Comparison of ENCODE assay signal across 2 cellular contexts in the genomic region with DNA sequence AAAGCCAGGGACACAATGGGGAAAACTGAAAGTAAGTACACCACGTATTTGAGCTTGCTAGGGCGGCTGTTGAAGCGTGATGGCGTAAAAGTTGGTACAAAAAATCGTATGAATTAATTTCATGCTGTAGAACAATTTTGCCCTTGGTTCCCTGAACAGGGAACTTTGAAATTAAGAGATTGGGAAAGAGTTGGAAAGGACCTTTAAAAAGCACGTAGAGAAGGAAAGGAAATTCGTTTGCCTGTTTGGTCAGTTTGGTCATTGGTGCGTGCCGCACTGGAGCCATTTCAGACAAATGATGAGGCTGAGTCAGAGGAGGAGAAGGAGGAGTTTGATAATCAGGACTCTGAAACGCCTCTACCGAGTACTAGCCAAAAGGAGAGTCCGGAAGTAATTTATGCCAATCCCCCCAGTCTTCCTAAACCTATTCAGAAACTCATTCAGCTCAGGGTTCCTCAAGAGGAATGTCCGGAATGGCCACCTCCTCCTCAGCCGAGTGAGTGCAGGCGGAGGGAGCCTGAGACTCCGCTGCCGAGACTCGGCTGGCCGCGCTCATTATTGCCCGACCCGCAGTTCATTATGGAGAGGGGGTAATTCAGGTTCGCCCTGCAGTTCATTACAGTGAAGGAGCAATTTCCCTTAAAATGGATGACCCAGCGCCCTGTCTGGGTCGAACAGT.
TF ChIP-seq lines count a peak whose summit lies in the region.

No MANE protein-coding gene starts in this region.

TF ChIP-seq in HCT116, 20 proteins besides CTCF, POLR2A, EP300 and RAD21:
- peak; percentile 64 for TF ChIP-seq POLR2AphosphoS5 (IDR thresholded peaks at IDR 0.05; ENCODE audit: low read depth, low read length)
- TF ChIP-seq YY1 (IDR thresholded peaks at IDR 0.05; ENCODE audit: extremely low read depth, insufficient replicate concordance, low read depth, low read length): peak; percentile 37
- TF ChIP-seq ELF1 (IDR thresholded peaks at IDR 0.05; ENCODE audit: borderline replicate concordance, low read depth): peak; percentile 19; the same call in 1 of the 2 replicates
- TF ChIP-seq SRF (IDR thresholded peaks at IDR 0.05; ENCODE audit: low read depth): no peak
- TF ChIP-seq, protein P1, sequence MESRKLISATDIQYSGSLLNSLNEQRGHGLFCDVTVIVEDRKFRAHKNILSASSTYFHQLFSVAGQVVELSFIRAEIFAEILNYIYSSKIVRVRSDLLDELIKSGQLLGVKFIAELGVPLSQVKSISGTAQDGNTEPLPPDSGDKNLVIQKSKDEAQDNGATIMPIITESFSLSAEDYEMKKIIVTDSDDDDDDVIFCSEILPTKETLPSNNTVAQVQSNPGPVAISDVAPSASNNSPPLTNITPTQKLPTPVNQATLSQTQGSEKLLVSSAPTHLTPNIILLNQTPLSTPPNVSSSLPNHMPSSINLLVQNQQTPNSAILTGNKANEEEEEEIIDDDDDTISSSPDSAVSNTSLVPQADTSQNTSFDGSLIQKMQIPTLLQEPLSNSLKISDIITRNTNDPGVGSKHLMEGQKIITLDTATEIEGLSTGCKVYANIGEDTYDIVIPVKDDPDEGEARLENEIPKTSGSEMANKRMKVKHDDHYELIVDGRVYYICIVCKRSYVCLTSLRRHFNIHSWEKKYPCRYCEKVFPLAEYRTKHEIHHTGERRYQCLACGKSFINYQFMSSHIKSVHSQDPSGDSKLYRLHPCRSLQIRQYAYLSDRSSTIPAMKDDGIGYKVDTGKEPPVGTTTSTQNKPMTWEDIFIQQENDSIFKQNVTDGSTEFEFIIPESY (IDR thresholded peaks at IDR 0.05; ENCODE audit: extremely low read depth, insufficient replicate concordance, low read length): no peak
- TF ChIP-seq ZNF274 (IDR thresholded peaks at IDR 0.05; ENCODE audit: low read depth, low read length): no peak
- TF ChIP-seq TCF7L2 (IDR thresholded peaks at IDR 0.05; ENCODE audit: borderline replicate concordance, extremely low read depth, insufficient read depth, insufficient read length): no peak
- TF ChIP-seq FOSL1 (IDR thresholded peaks at IDR 0.05; ENCODE audit: low read depth): no peak

TF ChIP-seq in HepG2, 621 proteins besides CTCF, POLR2A, EP300 and RAD21 (continues in another document):
- TF ChIP-seq SATB2 (CRISPR knock-in tag; IDR thresholded peaks at IDR 0.05) (no peak), ZSCAN9 (CRISPR knock-in tag; IDR thresholded peaks at IDR 0.05; ENCODE audit: borderline replicate concordance) (0 out of 2 replicates have a peak, but pooled peaks have one; percentile 20), ZNF713 (CRISPR knock-in tag; IDR thresholded peaks at IDR 0.05) (no peak), KAT2B (IDR thresholded peaks at IDR 0.05; ENCODE audit: borderline replicate concordance, low read depth, low read length) (no peak), NKX3-1 (CRISPR knock-in tag; IDR thresholded peaks at IDR 0.05) (no peak), ARHGAP35 (CRISPR knock-in tag; IDR thresholded peaks at IDR 0.05; ENCODE audit: borderline replicate concordance) (no peak), SIX1 (CRISPR knock-in tag; IDR thresholded peaks at IDR 0.05; ENCODE audit: borderline replicate concordance) (no peak), ZNF564 (CRISPR knock-in tag; IDR thresholded peaks at IDR 0.05) (no peak), MED1 (CRISPR knock-in tag; IDR thresholded peaks at IDR 0.05) (no peak; the same call in 1 of the 2 replicates), PHF21A (CRISPR knock-in tag; IDR thresholded peaks at IDR 0.05) (0 out of 2 replicates have a peak, but pooled peaks have one; percentile 56), ZNF382 (CRISPR knock-in tag; IDR thresholded peaks at IDR 0.05; ENCODE audit: borderline replicate concordance) (no peak), SMAD1 (CRISPR knock-in tag; IDR thresholded peaks at IDR 0.05; ENCODE audit: borderline replicate concordance, low read depth) (no peak), PHF8 (CRISPR knock-in tag; IDR thresholded peaks at IDR 0.05) (0 out of 2 replicates have a peak, but pooled peaks have one; percentile 31), ZNF549 (CRISPR knock-in tag; IDR thresholded peaks at IDR 0.05) (no peak), ZNF335 (CRISPR knock-in tag; IDR thresholded peaks at IDR 0.05) (0 out of 2 replicates have a peak, but pooled peaks have one; percentile 22), ZNF431 (CRISPR knock-in tag; IDR thresholded peaks at IDR 0.05; ENCODE audit: borderline replicate concordance, low read depth) (no peak), BHLHE40 (IDR thresholded peaks at IDR 0.05; ENCODE audit: low read length) (no peak), ZNF607 (CRISPR knock-in tag; IDR thresholded peaks at IDR 0.05; ENCODE audit: borderline replicate concordance) (no peak), CCAR2 (optimal IDR thresholded peaks at IDR 0.05; ENCODE audit: low read depth, low read length) (no peak), KDM2A (CRISPR knock-in tag; IDR thresholded peaks at IDR 0.05; ENCODE audit: borderline replicate concordance, low read depth) (0 out of 2 replicates have a peak, but pooled peaks have one; percentile 22), GATAD2A (CRISPR knock-in tag; IDR thresholded peaks at IDR 0.05) (0 out of 2 replicates have a peak, but pooled peaks have one; percentile 8), ZNF605 (CRISPR knock-in tag; IDR thresholded peaks at IDR 0.05) (0 out of 2 replicates have a peak, but pooled peaks have one; percentile 38), MZF1 (CRISPR knock-in tag; IDR thresholded peaks at IDR 0.05; ENCODE audit: borderline replicate concordance) (no peak), PITX1 (CRISPR knock-in tag; IDR thresholded peaks at IDR 0.05) (no peak), ZNF333 (CRISPR knock-in tag; IDR thresholded peaks at IDR 0.05; ENCODE audit: borderline replicate concordance) (no peak), CBX2 (IDR thresholded peaks at IDR 0.05; ENCODE audit: low read depth, low read length) (no peak), CBX2 (CRISPR knock-in tag; IDR thresholded peaks at IDR 0.05; ENCODE audit: low read depth) (peak; percentile 57; the same call in 1 of the 2 replicates), SAP130 (CRISPR knock-in tag; IDR thresholded peaks at IDR 0.05; ENCODE audit: low read depth) (0 out of 2 replicates have a peak, but pooled peaks have one; percentile 3)
- TF ChIP-seq, protein P2, sequence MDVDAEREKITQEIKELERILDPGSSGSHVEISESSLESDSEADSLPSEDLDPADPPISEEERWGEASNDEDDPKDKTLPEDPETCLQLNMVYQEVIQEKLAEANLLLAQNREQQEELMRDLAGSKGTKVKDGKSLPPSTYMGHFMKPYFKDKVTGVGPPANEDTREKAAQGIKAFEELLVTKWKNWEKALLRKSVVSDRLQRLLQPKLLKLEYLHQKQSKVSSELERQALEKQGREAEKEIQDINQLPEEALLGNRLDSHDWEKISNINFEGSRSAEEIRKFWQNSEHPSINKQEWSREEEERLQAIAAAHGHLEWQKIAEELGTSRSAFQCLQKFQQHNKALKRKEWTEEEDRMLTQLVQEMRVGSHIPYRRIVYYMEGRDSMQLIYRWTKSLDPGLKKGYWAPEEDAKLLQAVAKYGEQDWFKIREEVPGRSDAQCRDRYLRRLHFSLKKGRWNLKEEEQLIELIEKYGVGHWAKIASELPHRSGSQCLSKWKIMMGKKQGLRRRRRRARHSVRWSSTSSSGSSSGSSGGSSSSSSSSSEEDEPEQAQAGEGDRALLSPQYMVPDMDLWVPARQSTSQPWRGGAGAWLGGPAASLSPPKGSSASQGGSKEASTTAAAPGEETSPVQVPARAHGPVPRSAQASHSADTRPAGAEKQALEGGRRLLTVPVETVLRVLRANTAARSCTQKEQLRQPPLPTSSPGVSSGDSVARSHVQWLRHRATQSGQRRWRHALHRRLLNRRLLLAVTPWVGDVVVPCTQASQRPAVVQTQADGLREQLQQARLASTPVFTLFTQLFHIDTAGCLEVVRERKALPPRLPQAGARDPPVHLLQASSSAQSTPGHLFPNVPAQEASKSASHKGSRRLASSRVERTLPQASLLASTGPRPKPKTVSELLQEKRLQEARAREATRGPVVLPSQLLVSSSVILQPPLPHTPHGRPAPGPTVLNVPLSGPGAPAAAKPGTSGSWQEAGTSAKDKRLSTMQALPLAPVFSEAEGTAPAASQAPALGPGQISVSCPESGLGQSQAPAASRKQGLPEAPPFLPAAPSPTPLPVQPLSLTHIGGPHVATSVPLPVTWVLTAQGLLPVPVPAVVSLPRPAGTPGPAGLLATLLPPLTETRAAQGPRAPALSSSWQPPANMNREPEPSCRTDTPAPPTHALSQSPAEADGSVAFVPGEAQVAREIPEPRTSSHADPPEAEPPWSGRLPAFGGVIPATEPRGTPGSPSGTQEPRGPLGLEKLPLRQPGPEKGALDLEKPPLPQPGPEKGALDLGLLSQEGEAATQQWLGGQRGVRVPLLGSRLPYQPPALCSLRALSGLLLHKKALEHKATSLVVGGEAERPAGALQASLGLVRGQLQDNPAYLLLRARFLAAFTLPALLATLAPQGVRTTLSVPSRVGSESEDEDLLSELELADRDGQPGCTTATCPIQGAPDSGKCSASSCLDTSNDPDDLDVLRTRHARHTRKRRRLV (CRISPR knock-in tag; IDR thresholded peaks at IDR 0.05): no peak
- TF ChIP-seq, protein P3, sequence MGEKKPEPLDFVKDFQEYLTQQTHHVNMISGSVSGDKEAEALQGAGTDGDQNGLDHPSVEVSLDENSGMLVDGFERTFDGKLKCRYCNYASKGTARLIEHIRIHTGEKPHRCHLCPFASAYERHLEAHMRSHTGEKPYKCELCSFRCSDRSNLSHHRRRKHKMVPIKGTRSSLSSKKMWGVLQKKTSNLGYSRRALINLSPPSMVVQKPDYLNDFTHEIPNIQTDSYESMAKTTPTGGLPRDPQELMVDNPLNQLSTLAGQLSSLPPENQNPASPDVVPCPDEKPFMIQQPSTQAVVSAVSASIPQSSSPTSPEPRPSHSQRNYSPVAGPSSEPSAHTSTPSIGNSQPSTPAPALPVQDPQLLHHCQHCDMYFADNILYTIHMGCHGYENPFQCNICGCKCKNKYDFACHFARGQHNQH (CRISPR knock-in tag; IDR thresholded peaks at IDR 0.05): no peak
- TF ChIP-seq, protein P4, sequence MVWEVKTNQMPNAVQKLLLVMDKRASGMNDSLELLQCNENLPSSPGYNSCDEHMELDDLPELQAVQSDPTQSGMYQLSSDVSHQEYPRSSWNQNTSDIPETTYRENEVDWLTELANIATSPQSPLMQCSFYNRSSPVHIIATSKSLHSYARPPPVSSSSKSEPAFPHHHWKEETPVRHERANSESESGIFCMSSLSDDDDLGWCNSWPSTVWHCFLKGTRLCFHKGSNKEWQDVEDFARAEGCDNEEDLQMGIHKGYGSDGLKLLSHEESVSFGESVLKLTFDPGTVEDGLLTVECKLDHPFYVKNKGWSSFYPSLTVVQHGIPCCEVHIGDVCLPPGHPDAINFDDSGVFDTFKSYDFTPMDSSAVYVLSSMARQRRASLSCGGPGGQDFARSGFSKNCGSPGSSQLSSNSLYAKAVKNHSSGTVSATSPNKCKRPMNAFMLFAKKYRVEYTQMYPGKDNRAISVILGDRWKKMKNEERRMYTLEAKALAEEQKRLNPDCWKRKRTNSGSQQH (CRISPR knock-in tag; IDR thresholded peaks at IDR 0.05; ENCODE audit: low read depth): no peak
- TF ChIP-seq, protein P5, sequence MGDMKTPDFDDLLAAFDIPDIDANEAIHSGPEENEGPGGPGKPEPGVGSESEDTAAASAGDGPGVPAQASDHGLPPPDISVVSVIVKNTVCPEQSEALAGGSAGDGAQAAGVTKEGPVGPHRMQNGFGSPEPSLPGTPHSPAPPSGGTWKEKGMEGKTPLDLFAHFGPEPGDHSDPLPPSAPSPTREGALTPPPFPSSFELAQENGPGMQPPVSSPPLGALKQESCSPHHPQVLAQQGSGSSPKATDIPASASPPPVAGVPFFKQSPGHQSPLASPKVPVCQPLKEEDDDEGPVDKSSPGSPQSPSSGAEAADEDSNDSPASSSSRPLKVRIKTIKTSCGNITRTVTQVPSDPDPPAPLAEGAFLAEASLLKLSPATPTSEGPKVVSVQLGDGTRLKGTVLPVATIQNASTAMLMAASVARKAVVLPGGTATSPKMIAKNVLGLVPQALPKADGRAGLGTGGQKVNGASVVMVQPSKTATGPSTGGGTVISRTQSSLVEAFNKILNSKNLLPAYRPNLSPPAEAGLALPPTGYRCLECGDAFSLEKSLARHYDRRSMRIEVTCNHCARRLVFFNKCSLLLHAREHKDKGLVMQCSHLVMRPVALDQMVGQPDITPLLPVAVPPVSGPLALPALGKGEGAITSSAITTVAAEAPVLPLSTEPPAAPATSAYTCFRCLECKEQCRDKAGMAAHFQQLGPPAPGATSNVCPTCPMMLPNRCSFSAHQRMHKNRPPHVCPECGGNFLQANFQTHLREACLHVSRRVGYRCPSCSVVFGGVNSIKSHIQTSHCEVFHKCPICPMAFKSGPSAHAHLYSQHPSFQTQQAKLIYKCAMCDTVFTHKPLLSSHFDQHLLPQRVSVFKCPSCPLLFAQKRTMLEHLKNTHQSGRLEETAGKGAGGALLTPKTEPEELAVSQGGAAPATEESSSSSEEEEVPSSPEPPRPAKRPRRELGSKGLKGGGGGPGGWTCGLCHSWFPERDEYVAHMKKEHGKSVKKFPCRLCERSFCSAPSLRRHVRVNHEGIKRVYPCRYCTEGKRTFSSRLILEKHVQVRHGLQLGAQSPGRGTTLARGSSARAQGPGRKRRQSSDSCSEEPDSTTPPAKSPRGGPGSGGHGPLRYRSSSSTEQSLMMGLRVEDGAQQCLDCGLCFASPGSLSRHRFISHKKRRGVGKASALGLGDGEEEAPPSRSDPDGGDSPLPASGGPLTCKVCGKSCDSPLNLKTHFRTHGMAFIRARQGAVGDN (CRISPR knock-in tag; IDR thresholded peaks at IDR 0.05): peak; percentile 41
- TF ChIP-seq, protein P6, sequence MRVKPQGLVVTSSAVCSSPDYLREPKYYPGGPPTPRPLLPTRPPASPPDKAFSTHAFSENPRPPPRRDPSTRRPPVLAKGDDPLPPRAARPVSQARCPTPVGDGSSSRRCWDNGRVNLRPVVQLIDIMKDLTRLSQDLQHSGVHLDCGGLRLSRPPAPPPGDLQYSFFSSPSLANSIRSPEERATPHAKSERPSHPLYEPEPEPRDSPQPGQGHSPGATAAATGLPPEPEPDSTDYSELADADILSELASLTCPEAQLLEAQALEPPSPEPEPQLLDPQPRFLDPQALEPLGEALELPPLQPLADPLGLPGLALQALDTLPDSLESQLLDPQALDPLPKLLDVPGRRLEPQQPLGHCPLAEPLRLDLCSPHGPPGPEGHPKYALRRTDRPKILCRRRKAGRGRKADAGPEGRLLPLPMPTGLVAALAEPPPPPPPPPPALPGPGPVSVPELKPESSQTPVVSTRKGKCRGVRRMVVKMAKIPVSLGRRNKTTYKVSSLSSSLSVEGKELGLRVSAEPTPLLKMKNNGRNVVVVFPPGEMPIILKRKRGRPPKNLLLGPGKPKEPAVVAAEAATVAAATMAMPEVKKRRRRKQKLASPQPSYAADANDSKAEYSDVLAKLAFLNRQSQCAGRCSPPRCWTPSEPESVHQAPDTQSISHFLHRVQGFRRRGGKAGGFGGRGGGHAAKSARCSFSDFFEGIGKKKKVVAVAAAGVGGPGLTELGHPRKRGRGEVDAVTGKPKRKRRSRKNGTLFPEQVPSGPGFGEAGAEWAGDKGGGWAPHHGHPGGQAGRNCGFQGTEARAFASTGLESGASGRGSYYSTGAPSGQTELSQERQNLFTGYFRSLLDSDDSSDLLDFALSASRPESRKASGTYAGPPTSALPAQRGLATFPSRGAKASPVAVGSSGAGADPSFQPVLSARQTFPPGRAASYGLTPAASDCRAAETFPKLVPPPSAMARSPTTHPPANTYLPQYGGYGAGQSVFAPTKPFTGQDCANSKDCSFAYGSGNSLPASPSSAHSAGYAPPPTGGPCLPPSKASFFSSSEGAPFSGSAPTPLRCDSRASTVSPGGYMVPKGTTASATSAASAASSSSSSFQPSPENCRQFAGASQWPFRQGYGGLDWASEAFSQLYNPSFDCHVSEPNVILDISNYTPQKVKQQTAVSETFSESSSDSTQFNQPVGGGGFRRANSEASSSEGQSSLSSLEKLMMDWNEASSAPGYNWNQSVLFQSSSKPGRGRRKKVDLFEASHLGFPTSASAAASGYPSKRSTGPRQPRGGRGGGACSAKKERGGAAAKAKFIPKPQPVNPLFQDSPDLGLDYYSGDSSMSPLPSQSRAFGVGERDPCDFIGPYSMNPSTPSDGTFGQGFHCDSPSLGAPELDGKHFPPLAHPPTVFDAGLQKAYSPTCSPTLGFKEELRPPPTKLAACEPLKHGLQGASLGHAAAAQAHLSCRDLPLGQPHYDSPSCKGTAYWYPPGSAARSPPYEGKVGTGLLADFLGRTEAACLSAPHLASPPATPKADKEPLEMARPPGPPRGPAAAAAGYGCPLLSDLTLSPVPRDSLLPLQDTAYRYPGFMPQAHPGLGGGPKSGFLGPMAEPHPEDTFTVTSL (CRISPR knock-in tag; IDR thresholded peaks at IDR 0.05; ENCODE audit: borderline replicate concordance): no peak
